ENCODE assay signal across 9 cellular contexts in genomic region chr9:79477955-79478751, GRCh38.
A peak's percentile ranks its signal among the peaks of the same experiment; 100 is the strongest.
DNase-seq lines count a peak whose midpoint lies in the region; ATAC-seq, FAIRE-seq and TF ChIP-seq lines count a peak whose summit lies in the region.
"Had no signal": no experiment of that assay in that cellular context is flagged by ENCODE, and none has a peak within 500 bp of the region (broad histone marks: within the 10 kb centered on the region; RNA-seq: fewer than 3 reads in every experiment).

No MANE protein-coding gene starts in this region.

- no TSS peak for BruUV-seq in HepG2 (replicated peaks; lab: Mats Ljungman, UMichigan)

- H3K4me3 ChIP-seq in HepG2 (replicated peaks in 1 of 3; ENCODE audit: insufficient read depth in 1 of 3, low read depth in 2 of 3, low read length in 3 of 3) (no peak overlapping the region), right lobe of liver (no peak overlapping the region), esophagus (ENCODE audit: low read depth in 1 of 2, low read length in 2 of 2) (no peak overlapping the region)

- FAIRE-seq in HepG2 (lab: Jason Lieb, UNC) = no peak
- FAIRE-seq: colon had no signal

- ATAC-seq in HepG2 (peak; percentile 53; the same call in 2 of the 3 replicates), right lobe of liver (no peak), HG02885 (IDR thresholded peaks at IDR 0.05; ENCODE audit: poor library complexity, unreplicated experiment) (peak; percentile 82), SK-N-SH treated with all-trans-retinoic acid at 6 μM for 48 hours (peak; percentile 77)

- in situ Hi-C loops in HepG2 (cut with HindIII; ENCODE audit: extremely low pct_ligation_motif_present, low pct_unique_long_range_greater_than_20kb) = no loop called here

- POLR2A ChIA-PET in HepG2 (lab: Yijun Ruan, JAX) = no interaction called here

- no peak for TF ChIP-seq RAD21 in HepG2 (CRISPR knock-in tag; IDR thresholded peaks at IDR 0.05)

- CTCF ChIA-PET in HepG2 (lab: Yijun Ruan, JAX; ENCODE audit: low intra/inter-chr PET ratio, low total read pairs) = no interaction called here

- no peaks in the 10 kb centered on the region for H3K36me3 ChIP-seq in HepG2 (replicated peaks in 1 of 2; ENCODE audit: control insufficient read depth in 1 of 2, insufficient read depth in 2 of 2, low read length in 2 of 2)
- no peaks in the 10 kb centered on the region for H3K36me3 ChIP-seq in right lobe of liver
- no peaks in the 10 kb centered on the region for H3K36me3 ChIP-seq in esophagus (ENCODE audit: control insufficient read depth in 2 of 2, insufficient read depth in 2 of 2, low read length in 1 of 2)

- no peaks in the 10 kb centered on the region for H3K9me3 ChIP-seq in HepG2 (ENCODE audit: low read length)
- H3K9me3 ChIP-seq in right lobe of liver = no peaks in the 10 kb centered on the region
- no peaks in the 10 kb centered on the region for H3K9me3 ChIP-seq in esophagus (ENCODE audit: control insufficient read depth in 2 of 2, insufficient read depth in 1 of 2, low read depth in 1 of 2, low read length in 1 of 2)

- 0% methylated on average over 5 of the region's 5 CpGs for WGBS in HepG2 (ENCODE audit: low lambda C conversion rate)
- WGBS in right lobe of liver (ENCODE audit: insufficient coverage, low coverage, low lambda C conversion rate, missing lambda C conversion rate) = 32% methylated on average over 5 of the region's 5 CpGs
- 39 to 43% methylated on average over 5 of the region's 5 CpGs for WGBS in esophagus, 2 donors

- DNase-seq in HepG2 (ENCODE audit: low spot score) (peak; percentile 5), right lobe of liver (no peak), retina (peak; percentile 40), NCI-H226 (no peak), occipital lobe (lab: John Stamatoyannopoulos, UW) (no peak)

- peak; percentile 17; the same call in 1 of the 2 replicates for TF ChIP-seq CTCF in HepG2 (CRISPR knock-in tag; IDR thresholded peaks at IDR 0.05)
- peak in 2 of 4 donors; percentile 12 to 23 for TF ChIP-seq CTCF in right lobe of liver (IDR thresholded peaks at IDR 0.05)

- TF ChIP-seq POLR2A in HepG2 (IDR thresholded peaks at IDR 0.05; ENCODE audit: insufficient read depth in 1 of 2, low read depth in 2 of 2, low read length in 2 of 2) = no peak
- TF ChIP-seq POLR2A in right lobe of liver (IDR thresholded peaks at IDR 0.05) = no peak

- no peaks in the 10 kb centered on the region for H4K20me1 ChIP-seq in HepG2 (ENCODE audit: insufficient read depth, low read length)

- TF ChIP-seq EP300 in HepG2 (IDR thresholded peaks at IDR 0.05; ENCODE audit: low read depth in 2 of 2, low read length in 2 of 2) (no peak), HepG2 (CRISPR knock-in tag; IDR thresholded peaks at IDR 0.05; ENCODE audit: borderline replicate concordance) (no peak)

- no peaks in the 10 kb centered on the region for H3K27me3 ChIP-seq in HepG2 (ENCODE audit: control insufficient read depth in 1 of 2, insufficient read depth in 2 of 2, low read length in 2 of 2)
- no peaks in the 10 kb centered on the region for H3K27me3 ChIP-seq in right lobe of liver
- no peaks in the 10 kb centered on the region for H3K27me3 ChIP-seq in esophagus (ENCODE audit: control insufficient read depth in 1 of 2, insufficient read depth in 2 of 2, low read length in 2 of 2)

- H3K79me2 ChIP-seq in HepG2 (ENCODE audit: insufficient read depth, low read length) = no peaks in the 10 kb centered on the region

- H2AFZ ChIP-seq in HepG2 (ENCODE audit: low read length) = no peak overlapping the region

- intact Hi-C loops in HepG2 (cut with micrococcal nuclease; ENCODE audit: unreplicated experiment) (no loop called here), right lobe of liver (cut with DNase I) (no loop called here)

- H3K27ac ChIP-seq in HepG2 (ENCODE audit: extremely low read length, insufficient read depth, low read length) = no peak overlapping the region
- H3K27ac ChIP-seq in right lobe of liver = no peak overlapping the region
- H3K27ac ChIP-seq in esophagus (ENCODE audit: low read depth in 2 of 2, low read length in 1 of 2) = peak overlapping the region; percentile 71 to 89

- no peak overlapping the region for H3K9ac ChIP-seq in HepG2 (ENCODE audit: insufficient read depth, low read depth, low read length)

- no peak overlapping the region for H3K4me2 ChIP-seq in HepG2 (ENCODE audit: low read depth, low read length)

- H3K4me1 ChIP-seq in HepG2 (ENCODE audit: insufficient read depth, low read length) = no peaks in the 10 kb centered on the region
- H3K4me1 ChIP-seq in right lobe of liver = no peaks in the 10 kb centered on the region
- no peaks in the 10 kb centered on the region for H3K4me1 ChIP-seq in esophagus (ENCODE audit: control insufficient read depth in 2 of 2, insufficient read depth in 2 of 2, low read length in 1 of 2)

TF ChIP-seq in HepG2, 621 proteins besides CTCF, POLR2A, EP300 and RAD21:
- TF ChIP-seq ZNF33B (CRISPR knock-in tag; IDR thresholded peaks at IDR 0.05) = no peak
- no peak for TF ChIP-seq ZNF556 (CRISPR knock-in tag; IDR thresholded peaks at IDR 0.05; ENCODE audit: borderline replicate concordance)
- TF ChIP-seq HCFC1 (IDR thresholded peaks at IDR 0.05; ENCODE audit: low read depth, low read length) = no peak
- TF ChIP-seq STAG1 (CRISPR knock-in tag; IDR thresholded peaks at IDR 0.05) = peak; percentile 23
- TF ChIP-seq ZNF225 (CRISPR knock-in tag; IDR thresholded peaks at IDR 0.05) = no peak
- TF ChIP-seq ZNF33A (CRISPR knock-in tag; IDR thresholded peaks at IDR 0.05; ENCODE audit: borderline replicate concordance) = no peak
- 0 out of 2 replicates have a peak, but pooled peaks have one; percentile 6 for TF ChIP-seq SMC3 (IDR thresholded peaks at IDR 0.05; ENCODE audit: low read length)

TF ChIP-seq in SK-N-SH treated with all-trans-retinoic acid at 6 μM for 48 hours, 23 proteins besides CTCF, POLR2A, EP300 and RAD21 (continues in another document):
- no peak for TF ChIP-seq BACH2 (CRISPR knock-in tag; IDR thresholded peaks at IDR 0.05; ENCODE audit: borderline replicate concordance)
- TF ChIP-seq TSHZ2 (CRISPR knock-in tag; IDR thresholded peaks at IDR 0.05) = no peak
- TF ChIP-seq RARB (CRISPR knock-in tag; IDR thresholded peaks at IDR 0.05) = no peak
- no peak for TF ChIP-seq CREB5 (CRISPR knock-in tag; IDR thresholded peaks at IDR 0.05; ENCODE audit: low read depth)
- TF ChIP-seq ZFP3 (CRISPR knock-in tag; IDR thresholded peaks at IDR 0.05) = no peak
- TF ChIP-seq ISL1 (CRISPR knock-in tag; IDR thresholded peaks at IDR 0.05) = no peak
- TF ChIP-seq ESRRG (CRISPR knock-in tag; IDR thresholded peaks at IDR 0.05) = no peak
- TF ChIP-seq PPARA (CRISPR knock-in tag; IDR thresholded peaks at IDR 0.05; ENCODE audit: borderline replicate concordance) = no peak
- no peak for TF ChIP-seq POU6F1 (CRISPR knock-in tag; IDR thresholded peaks at IDR 0.05; ENCODE audit: borderline replicate concordance, low read depth)

Comparison
In these comparisons a context has a peak if more than half of its experiments do, and no peak if none do; other contexts are left out.
1. ATAC-seq: peak in HepG2 (single experiment), HG02885 (single experiment) and SK-N-SH treated with all-trans-retinoic acid at 6 μM for 48 hours (single experiment); none in right lobe of liver (0 of 4).
2. DNase-seq: peak in HepG2 (single experiment) and retina (single experiment); none in right lobe of liver (0 of 3), NCI-H226 (single experiment) and occipital lobe (single experiment).
3. H3K27ac ChIP-seq: peak in esophagus (2 of 2); none in HepG2 (single experiment) and right lobe of liver (0 of 3).